1 cellular context compared by ENCODE assay signal in the genomic region with DNA sequence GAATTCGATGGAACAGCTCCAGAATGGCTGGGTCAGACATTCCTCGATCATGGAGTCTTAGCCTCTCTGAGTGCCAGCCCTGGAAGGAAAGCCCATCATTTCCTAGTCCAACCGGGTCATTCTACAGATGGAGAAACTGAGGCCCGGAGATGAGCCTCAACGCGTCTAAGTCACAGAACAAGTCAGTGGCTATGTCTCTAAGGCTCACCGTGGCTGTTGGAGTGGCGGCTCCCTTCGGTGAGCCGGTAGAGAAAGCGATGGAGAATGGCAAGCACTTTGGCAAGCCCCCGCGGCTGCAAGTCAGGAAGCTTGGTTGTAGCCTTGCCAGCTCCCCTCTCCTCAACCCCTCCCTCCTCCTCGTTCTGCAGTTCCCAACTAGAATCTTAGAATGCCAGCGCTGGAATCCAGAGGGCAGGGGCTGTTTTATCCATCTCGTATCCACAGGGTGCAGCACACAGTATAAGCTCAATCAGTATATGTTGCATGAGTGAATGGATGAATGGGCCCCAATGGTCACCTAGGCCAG.
TF ChIP-seq lines count a peak whose summit lies in the region.

No MANE protein-coding gene starts in this region.

TF ChIP-seq in SK-N-SH treated with all-trans-retinoic acid at 6 μM for 48 hours, 23 proteins besides CTCF, POLR2A, EP300 and RAD21 (continued from another document):
- TF ChIP-seq, protein P1, sequence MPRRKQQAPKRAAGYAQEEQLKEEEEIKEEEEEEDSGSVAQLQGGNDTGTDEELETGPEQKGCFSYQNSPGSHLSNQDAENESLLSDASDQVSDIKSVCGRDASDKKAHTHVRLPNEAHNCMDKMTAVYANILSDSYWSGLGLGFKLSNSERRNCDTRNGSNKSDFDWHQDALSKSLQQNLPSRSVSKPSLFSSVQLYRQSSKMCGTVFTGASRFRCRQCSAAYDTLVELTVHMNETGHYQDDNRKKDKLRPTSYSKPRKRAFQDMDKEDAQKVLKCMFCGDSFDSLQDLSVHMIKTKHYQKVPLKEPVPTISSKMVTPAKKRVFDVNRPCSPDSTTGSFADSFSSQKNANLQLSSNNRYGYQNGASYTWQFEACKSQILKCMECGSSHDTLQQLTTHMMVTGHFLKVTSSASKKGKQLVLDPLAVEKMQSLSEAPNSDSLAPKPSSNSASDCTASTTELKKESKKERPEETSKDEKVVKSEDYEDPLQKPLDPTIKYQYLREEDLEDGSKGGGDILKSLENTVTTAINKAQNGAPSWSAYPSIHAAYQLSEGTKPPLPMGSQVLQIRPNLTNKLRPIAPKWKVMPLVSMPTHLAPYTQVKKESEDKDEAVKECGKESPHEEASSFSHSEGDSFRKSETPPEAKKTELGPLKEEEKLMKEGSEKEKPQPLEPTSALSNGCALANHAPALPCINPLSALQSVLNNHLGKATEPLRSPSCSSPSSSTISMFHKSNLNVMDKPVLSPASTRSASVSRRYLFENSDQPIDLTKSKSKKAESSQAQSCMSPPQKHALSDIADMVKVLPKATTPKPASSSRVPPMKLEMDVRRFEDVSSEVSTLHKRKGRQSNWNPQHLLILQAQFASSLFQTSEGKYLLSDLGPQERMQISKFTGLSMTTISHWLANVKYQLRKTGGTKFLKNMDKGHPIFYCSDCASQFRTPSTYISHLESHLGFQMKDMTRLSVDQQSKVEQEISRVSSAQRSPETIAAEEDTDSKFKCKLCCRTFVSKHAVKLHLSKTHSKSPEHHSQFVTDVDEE (CRISPR knock-in tag; IDR thresholded peaks at IDR 0.05): no peak
- no peak for TF ChIP-seq SNAI2 (CRISPR knock-in tag; IDR thresholded peaks at IDR 0.05)
TF ChIP-seq in SK-N-SH treated with all-trans-retinoic acid at 6 μM for 48 hours: peak in this region for 1.
